In the genomic region with DNA sequence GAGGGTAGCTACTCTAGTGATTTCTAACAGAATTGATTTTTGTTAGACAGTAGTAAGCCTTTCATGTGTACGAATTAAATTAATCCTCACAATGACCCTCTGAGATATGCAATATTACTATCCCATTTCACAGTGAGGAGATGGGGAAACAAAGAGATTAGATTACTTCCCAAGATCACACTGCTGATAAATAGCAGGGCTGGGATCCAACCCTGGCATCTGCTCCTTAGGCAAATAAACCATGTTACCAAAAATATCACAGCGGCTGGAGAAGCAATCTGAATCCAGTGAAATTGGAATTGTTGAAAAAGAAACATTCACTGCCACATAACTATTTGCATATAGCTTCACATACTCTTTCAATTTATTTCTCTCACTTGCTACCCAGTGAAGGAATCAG, we compare ENCODE assay signal across 1 cellular context.
TF ChIP-seq lines count a peak whose summit lies in the region.

No MANE protein-coding gene starts in this region.

TF ChIP-seq in SK-N-SH, 30 proteins besides CTCF, POLR2A, EP300 and RAD21 (continued from another document):
- TF ChIP-seq ZBTB33 (IDR thresholded peaks at IDR 0.05; ENCODE audit: borderline replicate concordance, low read depth) (no peak), NRF1 (IDR thresholded peaks at IDR 0.05; ENCODE audit: low read depth, low read length) (no peak), GABPA (IDR thresholded peaks at IDR 0.05; ENCODE audit: low read depth) (no peak), TAF1 (IDR thresholded peaks at IDR 0.05; ENCODE audit: borderline replicate concordance, low read depth, low read length) (no peak)
